23 cellular contexts compared by ENCODE assay signal in the genomic region with DNA sequence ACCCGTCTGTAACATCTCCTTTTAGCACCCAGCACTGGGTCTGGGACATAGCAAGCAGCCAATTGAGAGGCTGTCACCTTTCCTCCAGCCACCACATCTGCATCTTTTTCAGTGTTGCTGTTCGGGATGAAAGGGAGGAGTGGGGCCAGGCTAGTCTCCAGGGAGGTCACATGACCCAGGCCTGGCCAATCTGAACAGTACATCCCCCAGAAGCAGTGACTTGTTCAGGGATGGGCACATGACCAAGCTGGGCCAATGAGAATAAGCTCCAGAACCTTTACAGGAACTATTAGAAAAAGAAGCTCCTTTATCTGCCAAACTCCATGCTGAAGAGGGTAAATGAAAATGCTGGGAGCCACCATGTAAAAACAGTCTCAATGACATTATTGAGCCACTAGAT.
DNase-seq lines count a peak whose midpoint lies in the region; ATAC-seq, FAIRE-seq and TF ChIP-seq lines count a peak whose summit lies in the region.
"Had no signal": no experiment of that assay in that cellular context is flagged by ENCODE, and none has a peak within 500 bp of the region (broad histone marks: within the 10 kb centered on the region; RNA-seq: fewer than 3 reads in every experiment).

No MANE protein-coding gene starts in this region.

- DNase-seq in left cardiac atrium (no peak), right cardiac atrium (no peak), NB4 (ENCODE audit: low read depth) (peak; percentile 10), K562 (ENCODE audit: extremely low read depth in 1 of 4, low spot score in 3 of 4) (peak; percentile 4 to 44 (median 40)), left colon (no peak), head of caudate nucleus (no peak)
- no peak for DNase-seq in stimulated activated CD4-positive, alpha-beta T cell treated with anti-CD3 and anti-CD28 coated beads, Interleukin-15, amount 100 ng/mL, for 24 hours
- DNase-seq in stimulated activated CD4-positive, alpha-beta T cell treated with anti-CD3 and anti-CD28 coated beads, Interleukin-2, amount 100 ng/mL, for 24 hours = no peak
- DNase-seq: activated naive CD4-positive, alpha-beta T cell treated with anti-CD3 and anti-CD28 coated beads, Interleukin-2, amount 50 U/mL, for 16 hours; activated T-cell treated with anti-CD3 and anti-CD28 coated beads, Interleukin-2, amount 50 U/mL, for 48 hours; anterior cingulate cortex; mesenchymal stem cell; naive B cell; NCI-H1417; NCI-H2107; NCI-H524 treated with DMSO at 0.1 percent for 48 hours; occipital lobe; retina; stimulated activated CD4-positive, alpha-beta T cell treated with anti-CD3 and anti-CD28 coated beads, Interleukin-4, amount 100 ng/mL, for 4 hours; stimulated activated naive CD8-positive, alpha-beta T cell treated with anti-CD3 and anti-CD28 coated beads, Interleukin-15, Interleukin-2, amounts not matched to agents 100 U/mL and 50 U/mL, for 24 hours; tibial artery had no signal

- no peak for TF ChIP-seq RAD21 in K562 (CRISPR knock-in tag; conservative IDR thresholded peaks at IDR 0.05 in 1 of 2, IDR thresholded peaks at IDR 0.05 in 1 of 2)

- intact Hi-C loops in left cardiac atrium (cut with DNase I) (loop anchor here (10.0 kb wide), 1 partner anchor 237 kb away; no protein-coding TSS in a partner anchor), right cardiac atrium (cut with DNase I) (loop anchor here in 1 of 4 donors (10.0 kb wide), 1 partner anchor 237 kb away; no protein-coding TSS in a partner anchor), K562 (cut with micrococcal nuclease) (no loop called here), left colon (cut with DNase I, micrococcal nuclease) (no loop called here), head of caudate nucleus (cut with DNase I) (no loop called here)

- POLR2A ChIA-PET in K562 (lab: Yijun Ruan, JAX) = interaction anchor here (0.5 kb wide), 1 partner anchor 46 kb away, joined by 3 read pairs; no protein-coding TSS in a partner anchor

- no peak overlapping the region for H3K27ac ChIP-seq in right cardiac atrium (ENCODE audit: low read length)
- no peak overlapping the region for H3K27ac ChIP-seq in K562 (ENCODE audit: extremely low read depth, low read depth, low read length)
- H3K27ac ChIP-seq: tibial artery had no signal

- FAIRE-seq in K562 (lab: Jason Lieb, UNC) = no peak
- FAIRE-seq: endometrium had no signal

- in situ Hi-C loops in K562 (cut with MboI) = no loop called here

- peak; percentile 34 to 43 for ATAC-seq in left cardiac atrium
- no peak for ATAC-seq in right cardiac atrium
- peak; percentile 86 for ATAC-seq in K562
- ATAC-seq in left colon = no peak
- ATAC-seq: stimulated activated naive CD8-positive, alpha-beta T cell treated with anti-CD3 and anti-CD28 coated beads, Interleukin-15, Interleukin-2, amounts not matched to agents 100 U/mL and 50 U/mL, for 24 hours had no signal

- H3K9me3 ChIP-seq in right cardiac atrium (ENCODE audit: control insufficient read depth, low read length) (no peaks in the 10 kb centered on the region), K562 (replicated peaks; ENCODE audit: control insufficient read depth, insufficient read depth, low read depth, low read length) (no peaks in the 10 kb centered on the region)
- H3K9me3 ChIP-seq: tibial artery had no signal

- CTCF ChIA-PET in K562 (lab: Yijun Ruan, JAX; ENCODE audit: low intra/inter-chr PET ratio) = no interaction called here

- H3K36me3 ChIP-seq in K562 (ENCODE audit: control insufficient read depth, insufficient read depth, low read length) = no peaks in the 10 kb centered on the region
- H3K36me3 ChIP-seq: cardiac muscle cell, tibial artery had no signal

- 48% methylated on average over 2 of the region's 2 CpGs for WGBS in right cardiac atrium
- 0% methylated on average over 2 of the region's 2 CpGs for WGBS in K562 (ENCODE audit: insufficient coverage, low coverage, missing lambda C conversion rate)

- no peak overlapping the region for H3K4me3 ChIP-seq in right cardiac atrium (ENCODE audit: low read length)
- no peak overlapping the region for H3K4me3 ChIP-seq in NB4 (ENCODE audit: low read depth, low read length)
- H3K4me3 ChIP-seq in K562 = no peak overlapping the region
- H3K4me3 ChIP-seq: cardiac muscle cell, tibial artery had no signal

- no peak for TF ChIP-seq EP300 in K562 (IDR thresholded peaks at IDR 0.05; ENCODE audit: low read length)

- BruUV-seq in K562 (replicated peaks; lab: Mats Ljungman, UMichigan) = no TSS peak

- H3K9me1 ChIP-seq in K562 (ENCODE audit: control insufficient read depth, insufficient read depth, low read length) = no peaks in the 10 kb centered on the region

- H4K20me1 ChIP-seq in K562 (replicated peaks; ENCODE audit: control insufficient read depth, insufficient read depth, low read length) = no peaks in the 10 kb centered on the region

- TF ChIP-seq CTCF in NB4 (IDR thresholded peaks at IDR 0.05; ENCODE audit: low read depth, low read length) = no peak
- TF ChIP-seq CTCF in K562 (IDR thresholded peaks at IDR 0.05 in 2 of 3, conservative IDR thresholded peaks at IDR 0.05 in 1 of 3; ENCODE audit: insufficient read depth in 2 of 3, low read depth in 1 of 3, low read length in 3 of 3) = no peak

- TF ChIP-seq POLR2A in NB4 (IDR thresholded peaks at IDR 0.05; ENCODE audit: extremely low read depth, insufficient read length) (no peak), K562 (conservative IDR thresholded peaks at IDR 0.05) (no peak)

- H3K9ac ChIP-seq in K562 (ENCODE audit: insufficient read depth in 1 of 2, low read depth in 2 of 2, low read length in 2 of 2) = no peak overlapping the region

- H3K4me2 ChIP-seq in K562 (ENCODE audit: insufficient read depth, low read length) = no peak overlapping the region

- H3K79me2 ChIP-seq in K562 (ENCODE audit: control insufficient read depth, insufficient read depth, low read length) = no peaks in the 10 kb centered on the region

- no peaks in the 10 kb centered on the region for H3K27me3 ChIP-seq in right cardiac atrium (ENCODE audit: control insufficient read depth, insufficient read depth)
- H3K27me3 ChIP-seq in K562 (ENCODE audit: control insufficient read depth in 2 of 2, insufficient read depth in 2 of 2, low read length in 2 of 2) = 0 out of 5 replicates have a peak, but pooled peaks cover 0 to 4% of the 10 kb centered on the region in 2 experiments
- H3K27me3 ChIP-seq: cardiac muscle cell, tibial artery had no signal

- no peak overlapping the region for H2AFZ ChIP-seq in K562 (ENCODE audit: low read depth, low read length)

- no peaks in the 10 kb centered on the region for H3K4me1 ChIP-seq in right cardiac atrium (ENCODE audit: control insufficient read depth, insufficient read depth, low read length)
- no peaks in the 10 kb centered on the region for H3K4me1 ChIP-seq in K562 (replicated peaks in 1 of 2; ENCODE audit: control insufficient read depth in 2 of 2, insufficient read depth in 2 of 2, low read length in 2 of 2)

TF ChIP-seq in K562, 482 proteins besides CTCF, POLR2A, EP300 and RAD21 (continues in another document):
- TF ChIP-seq, protein P1, sequence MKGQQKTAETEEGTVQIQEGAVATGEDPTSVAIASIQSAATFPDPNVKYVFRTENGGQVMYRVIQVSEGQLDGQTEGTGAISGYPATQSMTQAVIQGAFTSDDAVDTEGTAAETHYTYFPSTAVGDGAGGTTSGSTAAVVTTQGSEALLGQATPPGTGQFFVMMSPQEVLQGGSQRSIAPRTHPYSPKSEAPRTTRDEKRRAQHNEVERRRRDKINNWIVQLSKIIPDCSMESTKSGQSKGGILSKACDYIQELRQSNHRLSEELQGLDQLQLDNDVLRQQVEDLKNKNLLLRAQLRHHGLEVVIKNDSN (CRISPR knock-in tag; IDR thresholded peaks at IDR 0.05) = peak; percentile 59
- no peak for TF ChIP-seq ZNF217 (CRISPR knock-in tag; IDR thresholded peaks at IDR 0.05)
- TF ChIP-seq EHMT2 (IDR thresholded peaks at IDR 0.05) = no peak
- peak; percentile 30 for TF ChIP-seq CBFA2T2 (conservative IDR thresholded peaks at IDR 0.05)
- TF ChIP-seq MTF1 (CRISPR knock-in tag; IDR thresholded peaks at IDR 0.05; ENCODE audit: borderline replicate concordance) = no peak
- TF ChIP-seq RAD51 (IDR thresholded peaks at IDR 0.05; ENCODE audit: borderline replicate concordance, low read depth) = peak; percentile 83
- TF ChIP-seq TSC22D4 (tag; IDR thresholded peaks at IDR 0.05) = no peak
- TF ChIP-seq POLR2H (tag; IDR thresholded peaks at IDR 0.05; ENCODE audit: low read depth) = no peak
- TF ChIP-seq ZC3H4 (CRISPR knock-in tag; IDR thresholded peaks at IDR 0.05; ENCODE audit: borderline replicate concordance) = no peak
- TF ChIP-seq, protein P2, sequence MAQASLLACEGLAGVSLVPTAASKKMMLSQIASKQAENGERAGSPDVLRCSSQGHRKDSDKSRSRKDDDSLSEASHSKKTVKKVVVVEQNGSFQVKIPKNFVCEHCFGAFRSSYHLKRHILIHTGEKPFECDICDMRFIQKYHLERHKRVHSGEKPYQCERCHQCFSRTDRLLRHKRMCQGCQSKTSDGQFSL (CRISPR knock-in tag; IDR thresholded peaks at IDR 0.05) = no peak
- TF ChIP-seq, protein P2 (tag; IDR thresholded peaks at IDR 0.05) = no peak
- no peak for TF ChIP-seq XRCC3 (IDR thresholded peaks at IDR 0.05)
- no peak for TF ChIP-seq MCM3 (IDR thresholded peaks at IDR 0.05)
- TF ChIP-seq, protein P3, sequence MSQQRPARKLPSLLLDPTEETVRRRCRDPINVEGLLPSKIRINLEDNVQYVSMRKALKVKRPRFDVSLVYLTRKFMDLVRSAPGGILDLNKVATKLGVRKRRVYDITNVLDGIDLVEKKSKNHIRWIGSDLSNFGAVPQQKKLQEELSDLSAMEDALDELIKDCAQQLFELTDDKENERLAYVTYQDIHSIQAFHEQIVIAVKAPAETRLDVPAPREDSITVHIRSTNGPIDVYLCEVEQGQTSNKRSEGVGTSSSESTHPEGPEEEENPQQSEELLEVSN (IDR thresholded peaks at IDR 0.05; ENCODE audit: borderline replicate concordance in 1 of 2, extremely low read depth in 1 of 2, insufficient read depth in 1 of 2, insufficient read length in 1 of 2, low read depth in 1 of 2, low read length in 1 of 2, poor library complexity in 1 of 2, severe bottlenecking in 1 of 2) = no peak
- TF ChIP-seq, protein P4, sequence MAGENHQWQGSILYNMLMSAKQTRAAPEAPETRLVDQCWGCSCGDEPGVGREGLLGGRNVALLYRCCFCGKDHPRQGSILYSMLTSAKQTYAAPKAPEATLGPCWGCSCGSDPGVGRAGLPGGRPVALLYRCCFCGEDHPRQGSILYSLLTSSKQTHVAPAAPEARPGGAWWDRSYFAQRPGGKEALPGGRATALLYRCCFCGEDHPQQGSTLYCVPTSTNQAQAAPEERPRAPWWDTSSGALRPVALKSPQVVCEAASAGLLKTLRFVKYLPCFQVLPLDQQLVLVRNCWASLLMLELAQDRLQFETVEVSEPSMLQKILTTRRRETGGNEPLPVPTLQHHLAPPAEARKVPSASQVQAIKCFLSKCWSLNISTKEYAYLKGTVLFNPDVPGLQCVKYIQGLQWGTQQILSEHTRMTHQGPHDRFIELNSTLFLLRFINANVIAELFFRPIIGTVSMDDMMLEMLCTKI (IDR thresholded peaks at IDR 0.05; ENCODE audit: partially characterized antibody) = no peak

Comparison
In these comparisons a context has a peak if more than half of its experiments do, and no peak if none do; other contexts are left out.
1. ATAC-seq: peak in left cardiac atrium (2 of 2) and K562 (single experiment); none in right cardiac atrium (0 of 2) and left colon (single experiment).
2. DNase-seq: peak in NB4 (single experiment) and K562 (4 of 4); none in left cardiac atrium (single experiment), right cardiac atrium (0 of 3), stimulated activated CD4-positive, alpha-beta T cell treated with anti-CD3 and anti-CD28 coated beads, Interleukin-15, amount 100 ng/mL, for 24 hours (single experiment), left colon (0 of 2), stimulated activated CD4-positive, alpha-beta T cell treated with anti-CD3 and anti-CD28 coated beads, Interleukin-2, amount 100 ng/mL, for 24 hours (0 of 2) and head of caudate nucleus (0 of 42).
3. intact Hi-C loops: an anchor here in left cardiac atrium (10.0 kb wide); none called in K562, left colon and head of caudate nucleus.